In genomic region chr21:41213081-41213480, GRCh38 we compare ENCODE assay signal across 15 cellular contexts. TPM values are rescaled to one million over a fixed set of nuclear protein-coding genes. Genes with fewer than 3 reads are reported as not detected.
A peak's percentile ranks its signal among the peaks of the same experiment; 100 is the strongest.
DNase-seq lines count a peak whose midpoint lies in the region; ATAC-seq and TF ChIP-seq lines count a peak whose summit lies in the region.
"Had no signal": no experiment of that assay in that cellular context is flagged by ENCODE, and none has a peak within 500 bp of the region (broad histone marks: within the 10 kb centered on the region; RNA-seq: fewer than 3 reads in every experiment).

No MANE protein-coding gene starts in this region.

- H3K9me3 ChIP-seq in H9 (ENCODE audit: control insufficient read depth, low read depth, low read length) = no peaks in the 10 kb centered on the region
- no peaks in the 10 kb centered on the region for H3K9me3 ChIP-seq in endodermal cell (ENCODE audit: control insufficient read depth, low read length)
- no peaks in the 10 kb centered on the region for H3K9me3 ChIP-seq in osteoblast (ENCODE audit: low read depth, low read length)
- H3K9me3 ChIP-seq in adrenal gland (replicated peaks in 1 of 3) = no peaks in the 10 kb centered on the region
- H3K9me3 ChIP-seq: Caco-2, HAP-1 had no signal

- no peak overlapping the region for H2BK5ac ChIP-seq in H9 (ENCODE audit: insufficient read length, low read length)

- H3K9ac ChIP-seq in H9 (ENCODE audit: extremely low read depth, insufficient read length, low read length) (no peak overlapping the region), endodermal cell (ENCODE audit: extremely low read depth, low read length, poor library complexity, severe bottlenecking) (no peak overlapping the region)

- TF ChIP-seq POLR2A in adrenal gland (IDR thresholded peaks at IDR 0.05) = no peak

- H3K27ac Mint-ChIP-seq in H9 (peak overlapping the region in 2 of 3 experiments; percentile 55 to 74; a peak in 4 of 7 replicates), endodermal cell (no peak overlapping the region), nephron (peak overlapping the region; percentile 48 to 80 (median 62))
- no peak overlapping the region for H3K27ac Mint-ChIP-seq in activated T-helper 17 cell treated with anti-CD3 and anti-CD28 coated beads, Interleukin-2, amount 50 U/mL, for 72 hours
- H3K27ac Mint-ChIP-seq: CD14-positive monocyte; CD8-positive, alpha-beta T cell had no signal

- DNase-seq in H9 = no peak
- no peak for DNase-seq in endodermal cell
- DNase-seq in osteoblast (ENCODE audit: insufficient read length, low spot score, missing footprints) = peak; percentile 23
- no peak for DNase-seq in NOMO-1 (lab: John Stamatoyannopoulos, UW; ENCODE audit: unreplicated experiment in 2 of 2)
- DNase-seq in adrenal gland = no peak
- DNase-seq: Caco-2; CD8-positive, alpha-beta T cell; DND-41; GDM1; GOT3 had no signal

- H2BK120ac ChIP-seq in H9 (ENCODE audit: low read depth, low read length, poor library complexity, severe bottlenecking) = no peak overlapping the region

- H3K4me1 Mint-ChIP-seq in H9 = peaks cover 16 to 33% of the 10 kb centered on the region in 2 experiments
- peaks cover 6% of the 10 kb centered on the region for H3K4me1 Mint-ChIP-seq in endodermal cell
- peaks cover 51% of the 10 kb centered on the region for H3K4me1 Mint-ChIP-seq in nephron
- H3K4me1 Mint-ChIP-seq in activated T-helper 17 cell treated with anti-CD3 and anti-CD28 coated beads, Interleukin-2, amount 50 U/mL, for 72 hours = no peaks in the 10 kb centered on the region
- H3K4me1 Mint-ChIP-seq: CD14-positive monocyte had no signal

- no peak overlapping the region for H2AK5ac ChIP-seq in H9 (ENCODE audit: insufficient read length, low read length)

- H3K4me3 Mint-ChIP-seq in H9 (no peak overlapping the region; a peak in 1 of 5 replicates), endodermal cell (no peak overlapping the region), nephron (peak overlapping the region in 1 of 3 experiments; percentile 2)
- no peak overlapping the region for H3K4me3 Mint-ChIP-seq in activated T-helper 17 cell treated with anti-CD3 and anti-CD28 coated beads, Interleukin-2, amount 50 U/mL, for 72 hours
- H3K4me3 Mint-ChIP-seq: CD14-positive monocyte; CD8-positive, alpha-beta T cell had no signal

- H3K56ac ChIP-seq in H9 (ENCODE audit: insufficient read length, low read depth, low read length) = no peak overlapping the region

- H4K91ac ChIP-seq in H9 (ENCODE audit: insufficient read length, low read depth, low read length) = no peak overlapping the region

- H2AFZ ChIP-seq in H9 (ENCODE audit: low read length) (no peak overlapping the region), osteoblast (ENCODE audit: low read length) (no peak overlapping the region)

- intact Hi-C loops in adrenal gland (cut with DNase I) = no loop called here

- H2BK20ac ChIP-seq in H9 (ENCODE audit: low read depth, low read length, poor library complexity, severe bottlenecking) = no peak overlapping the region

- H3K4me1 ChIP-seq in H9 (ENCODE audit: insufficient read depth, low read length) = no peaks in the 10 kb centered on the region
- H3K4me1 ChIP-seq in endodermal cell (ENCODE audit: control insufficient read depth, insufficient read depth, low read length) = no peaks in the 10 kb centered on the region
- H3K4me1 ChIP-seq in osteoblast (ENCODE audit: insufficient read depth, low read length) = peaks cover 11% of the 10 kb centered on the region
- no peaks in the 10 kb centered on the region for H3K4me1 ChIP-seq in adrenal gland (replicated peaks in 1 of 2)
- H3K4me1 ChIP-seq: HAP-1 had no signal

- H3K79me2 ChIP-seq in H9 (ENCODE audit: insufficient read depth, low read length) (no peaks in the 10 kb centered on the region), osteoblast (ENCODE audit: insufficient read depth, low read length) (peaks cover 18% of the 10 kb centered on the region)

- H3K14ac ChIP-seq in H9 (ENCODE audit: insufficient read depth, low read length) = no peak overlapping the region

- H3K4ac ChIP-seq in H9 (ENCODE audit: low read depth, low read length) = no peak overlapping the region

- H3K23me2 ChIP-seq in H9 (ENCODE audit: insufficient read length, low read depth, low read length, poor library complexity, severe bottlenecking) = no peaks in the 10 kb centered on the region

- H3K9me3 Mint-ChIP-seq in H9 (no peaks in the 10 kb centered on the region), endodermal cell (no peaks in the 10 kb centered on the region), nephron (no peaks in the 10 kb centered on the region)
- H3K9me3 Mint-ChIP-seq in activated T-helper 17 cell treated with anti-CD3 and anti-CD28 coated beads, Interleukin-2, amount 50 U/mL, for 72 hours = no peaks in the 10 kb centered on the region
- H3K9me3 Mint-ChIP-seq: CD8-positive, alpha-beta T cell had no signal

- no peaks in the 10 kb centered on the region for H4K20me1 ChIP-seq in H9 (ENCODE audit: control insufficient read depth, insufficient read depth, insufficient read length)
- peaks cover 12% of the 10 kb centered on the region for H4K20me1 ChIP-seq in osteoblast (ENCODE audit: insufficient read depth, low read length)

- no peak overlapping the region for H2BK15ac ChIP-seq in H9 (ENCODE audit: low read depth, low read length)

- H3K4me2 ChIP-seq in H9 (ENCODE audit: insufficient read depth, insufficient read length, low read length) = no peak overlapping the region
- H3K4me2 ChIP-seq in osteoblast (ENCODE audit: insufficient read depth, low read length) = no peak overlapping the region

- no CpG with 5 or more reads among the region's 5 CpGs for WGBS in H9 (ENCODE audit: extremely low coverage, insufficient read length, low lambda C conversion rate)
- 88 to 100% methylated on average over 1 to 5 of the region's 5 CpGs for WGBS in endodermal cell (ENCODE audit: insufficient coverage in 1 of 2, insufficient read length in 1 of 2), 2 experiments
- WGBS in adrenal gland, 4 donors = 75 to 91% (median 84%) methylated on average over 5 of the region's 5 CpGs

- TF ChIP-seq CTCF in H9 (conservative IDR thresholded peaks at IDR 0.05) (no peak), endodermal cell (conservative IDR thresholded peaks at IDR 0.05) (no peak), nephron (IDR thresholded peaks at IDR 0.05; ENCODE audit: unreplicated experiment in 3 of 3) (no peak), osteoblast (IDR thresholded peaks at IDR 0.05; ENCODE audit: extremely low read depth, low read depth, low read length) (no peak), adrenal gland (IDR thresholded peaks at IDR 0.05) (no peak)

- H3K27me3 Mint-ChIP-seq in H9 (ENCODE audit: low read depth) = no peaks in the 10 kb centered on the region; the same call in 1 of the 2 replicates
- H3K27me3 Mint-ChIP-seq in endodermal cell (ENCODE audit: insufficient read depth) = no peaks in the 10 kb centered on the region
- H3K27me3 Mint-ChIP-seq in nephron (ENCODE audit: low read depth) = no peaks in the 10 kb centered on the region
- peaks cover 38% of the 10 kb centered on the region for H3K27me3 Mint-ChIP-seq in activated T-helper 17 cell treated with anti-CD3 and anti-CD28 coated beads, Interleukin-2, amount 50 U/mL, for 72 hours

- H3K79me1 ChIP-seq in H9 (ENCODE audit: insufficient read depth, low read depth, low read length, poor library complexity, severe bottlenecking) = no peaks in the 10 kb centered on the region

- H3K23ac ChIP-seq in H9 (ENCODE audit: insufficient read length, low read depth, low read length) = no peak overlapping the region

- ATAC-seq in activated T-helper 17 cell treated with anti-CD3 and anti-CD28 coated beads, Interleukin-2, amount 50 U/mL, for 72 hours (replicated peaks) = no peak
- ATAC-seq: CD8-positive, alpha-beta T cell had no signal

- H3K4me3 ChIP-seq in endodermal cell (ENCODE audit: low read length) (no peak overlapping the region), osteoblast (ENCODE audit: insufficient read depth, low read length) (no peak overlapping the region), adrenal gland (no peak overlapping the region)
- H3K4me3 ChIP-seq: HAP-1 had no signal

- H3K36me3 Mint-ChIP-seq in H9 (ENCODE audit: insufficient read depth in 1 of 3, low read depth in 3 of 3) (no peaks in the 10 kb centered on the region), endodermal cell (ENCODE audit: low read depth) (no peaks in the 10 kb centered on the region), nephron (ENCODE audit: low read depth) (no peaks in the 10 kb centered on the region)
- H3K36me3 Mint-ChIP-seq in activated T-helper 17 cell treated with anti-CD3 and anti-CD28 coated beads, Interleukin-2, amount 50 U/mL, for 72 hours (ENCODE audit: low read depth) = no peaks in the 10 kb centered on the region
- H3K36me3 Mint-ChIP-seq: CD14-positive monocyte; CD8-positive, alpha-beta T cell had no signal

- no peak overlapping the region for H3T11ph ChIP-seq in H9 (ENCODE audit: low read length)

- H4K8ac ChIP-seq in H9 (replicated peaks; ENCODE audit: insufficient read length, low read depth, low read length) = no peak overlapping the region

- no peaks in the 10 kb centered on the region for H3K36me3 ChIP-seq in endodermal cell (ENCODE audit: control insufficient read depth, insufficient read depth, low read length)
- peaks cover 5% of the 10 kb centered on the region for H3K36me3 ChIP-seq in osteoblast (ENCODE audit: insufficient read depth, low read length)
- H3K36me3 ChIP-seq in adrenal gland (replicated peaks in 1 of 2) = no peaks in the 10 kb centered on the region
- H3K36me3 ChIP-seq: HAP-1 had no signal

- H3K27me3 ChIP-seq in H9 (ENCODE audit: insufficient read depth, low read length) = no peaks in the 10 kb centered on the region
- no peaks in the 10 kb centered on the region for H3K27me3 ChIP-seq in endodermal cell (ENCODE audit: control insufficient read depth, insufficient read depth, low read length, poor library complexity, severe bottlenecking)
- no peaks in the 10 kb centered on the region for H3K27me3 ChIP-seq in osteoblast (ENCODE audit: insufficient read depth, low read length)
- H3K27me3 ChIP-seq in adrenal gland = no peaks in the 10 kb centered on the region

- H3K18ac ChIP-seq in H9 (ENCODE audit: insufficient read length, low read depth, low read length) = no peak overlapping the region

- H4K5ac ChIP-seq in H9 (ENCODE audit: insufficient read length, low read depth, low read length) = no peak overlapping the region

- no peak overlapping the region for H2BK12ac ChIP-seq in H9 (ENCODE audit: insufficient read length, low read depth, low read length)

- H3K27ac ChIP-seq in H9 (ENCODE audit: insufficient read length, low read depth, low read length) (no peak overlapping the region), endodermal cell (ENCODE audit: low read depth, low read length) (peak overlapping the region; percentile 16), osteoblast (ENCODE audit: low read depth, low read length) (no peak overlapping the region), adrenal gland (no peak overlapping the region)
- H3K27ac ChIP-seq: 22Rv1 had no signal

RNA-seq across cellular contexts. Expression of gene BACE2, which starts 45.1 kb away (rescaled TPM):
- total RNA-seq in H9 (2021) = 8.0 and 8.3 TPM in 2 replicates
- 10 to 100 TPM in 1 of 2 donors, 1 to 10 TPM in 1; 9.1 to 16.7 TPM for total RNA-seq in endodermal cell
- 11.3 TPM for polyA plus RNA-seq in endodermal cell (2013, experiment 1 of 2)
- polyA plus RNA-seq in endodermal cell (2013, experiment 2 of 2) = 8.9 TPM
- 85.2 and 85.8 TPM in 2 replicates for total RNA-seq in osteoblast
- under 1 TPM in 1 of 2 donors, not detected in 1; 0.52 TPM for total RNA-seq in activated T-helper 17 cell treated with anti-CD3 and anti-CD28 coated beads, Interleukin-2, amount 50 U/mL, for 72 hours
- total RNA-seq in adrenal gland = 10 to 100 TPM; 11.9 to 24.4 (median 16.5) TPM
- 10 to 100 TPM in 1 of 3 donors, 1 to 10 TPM in 2; 3.9 to 15.9 (median 6.6) TPM for polyA plus RNA-seq in adrenal gland

Comparison
In these comparisons a context has a peak if more than half of its experiments do, and no peak if none do; other contexts are left out.
1. H3K27ac Mint-ChIP-seq: peak in H9 (2 of 3) and nephron (3 of 3); none in endodermal cell (single experiment) and activated T-helper 17 cell treated with anti-CD3 and anti-CD28 coated beads, Interleukin-2, amount 50 U/mL, for 72 hours (single experiment).